8 cellular contexts compared by ENCODE assay signal in the genomic region with DNA sequence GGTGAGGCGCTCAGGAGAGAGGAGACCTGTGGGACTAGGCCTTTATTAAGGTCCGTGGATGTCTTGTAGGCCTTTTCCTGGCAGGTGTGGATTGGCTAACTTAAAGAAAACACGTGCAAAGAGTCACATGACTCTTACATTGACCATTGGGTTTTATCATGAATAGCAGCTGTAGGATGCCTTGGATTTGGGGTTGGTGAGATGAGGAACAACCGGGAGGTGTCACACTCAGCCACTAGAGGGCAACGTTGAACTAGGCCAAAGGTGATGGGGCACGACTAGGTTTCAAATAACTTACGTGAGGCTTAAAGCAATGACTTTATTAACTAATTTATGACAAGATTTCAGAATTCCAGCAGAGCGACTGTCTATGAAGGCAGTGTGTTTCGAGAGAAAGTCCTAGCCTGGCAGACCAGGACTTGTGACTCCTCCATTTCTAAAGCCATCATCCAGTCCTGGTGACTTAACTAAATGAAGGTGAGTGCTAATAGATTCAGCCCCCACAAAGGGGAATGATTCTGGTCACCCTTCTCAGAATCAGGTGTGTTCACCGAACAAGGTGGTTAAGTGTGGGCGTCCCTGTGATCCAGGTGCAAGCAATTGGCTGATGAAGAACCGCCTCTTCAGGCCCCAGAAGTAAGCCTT.
DNase-seq lines count a peak whose midpoint lies in the region; ATAC-seq, FAIRE-seq and TF ChIP-seq lines count a peak whose summit lies in the region.

No MANE protein-coding gene starts in this region.

- H3K4me3 ChIP-seq in AG09309 (ENCODE audit: control insufficient read depth, low read depth, low read length), result no peak overlapping the region

- H3K9me3 Mint-ChIP-seq in activated naive CD4-positive, alpha-beta T cell treated with anti-CD3 and anti-CD28 coated beads for 36 hours, result no peaks in the 10 kb centered on the region

- no peaks in the 10 kb centered on the region for H3K36me3 Mint-ChIP-seq in activated naive CD4-positive, alpha-beta T cell treated with anti-CD3 and anti-CD28 coated beads for 36 hours (ENCODE audit: low read depth)

- CTCF ChIA-PET in activated naive CD4-positive, alpha-beta T cell treated with anti-CD3 and anti-CD28 coated beads for 36 hours (lab: Charles Lee), result interaction anchor here (0.8 to 1.0 kb wide), 2 partner anchors 14 to 60 kb away, joined by 3 read pairs; no protein-coding TSS in a partner anchor

- DNase-seq in AG09309 (ENCODE audit: low read depth) (no peak), NCI-H146 treated with DMSO at 0.1 percent for 48 hours (lab: John Stamatoyannopoulos, UW; ENCODE audit: unreplicated experiment) (peak; percentile 1), left lobe of liver (ENCODE audit: low spot score) (no peak), G401 (ENCODE audit: low spot score) (no peak), frontal cortex (ENCODE audit: low spot score in 2 of 2) (no peak)
- peak; percentile 65 for DNase-seq in activated naive CD4-positive, alpha-beta T cell treated with anti-CD3 and anti-CD28 coated beads for 36 hours

- FAIRE-seq in frontal cortex (lab: Jason Lieb, UNC), result no peak

- in situ Hi-C loops in G401 (cut with HindIII; ENCODE audit: low sequenced_read_pairs), result no loop called here

- ATAC-seq in HG02610 (IDR thresholded peaks at IDR 0.05; ENCODE audit: unreplicated experiment) (peak; percentile 80), left lobe of liver (peak; percentile 84)

- H3K27ac Mint-ChIP-seq in activated naive CD4-positive, alpha-beta T cell treated with anti-CD3 and anti-CD28 coated beads for 36 hours, result no peak overlapping the region

- peaks cover 57% of the 10 kb centered on the region for H3K27me3 Mint-ChIP-seq in activated naive CD4-positive, alpha-beta T cell treated with anti-CD3 and anti-CD28 coated beads for 36 hours (ENCODE audit: low read depth)

- no peak overlapping the region for H3K4me3 Mint-ChIP-seq in activated naive CD4-positive, alpha-beta T cell treated with anti-CD3 and anti-CD28 coated beads for 36 hours

- peaks cover 2% of the 10 kb centered on the region for H3K4me1 Mint-ChIP-seq in activated naive CD4-positive, alpha-beta T cell treated with anti-CD3 and anti-CD28 coated beads for 36 hours (ENCODE audit: low read depth)

- intact Hi-C loops in activated naive CD4-positive, alpha-beta T cell treated with anti-CD3 and anti-CD28 coated beads for 36 hours (cut with micrococcal nuclease), result loop anchor here (1.0 kb wide), 1 partner anchor 413 kb away; no protein-coding TSS in a partner anchor

- TF ChIP-seq CTCF in AG09309 (IDR thresholded peaks at IDR 0.05; ENCODE audit: control insufficient read depth, insufficient read depth, low read depth, low read length, missing control alignments) (peak; percentile 11), GM12872 (IDR thresholded peaks at IDR 0.05; ENCODE audit: insufficient read depth, low read depth, low read length) (peak; percentile 90)

Comparison
In these comparisons a context has a peak if more than half of its experiments do, and no peak if none do; other contexts are left out.
1. DNase-seq: peak in NCI-H146 treated with DMSO at 0.1 percent for 48 hours (single experiment) and activated naive CD4-positive, alpha-beta T cell treated with anti-CD3 and anti-CD28 coated beads for 36 hours (single experiment); none in AG09309 (single experiment), left lobe of liver (single experiment), G401 (single experiment) and frontal cortex (0 of 2).